ENCODE assay signal across 9 cellular contexts in the genomic region with DNA sequence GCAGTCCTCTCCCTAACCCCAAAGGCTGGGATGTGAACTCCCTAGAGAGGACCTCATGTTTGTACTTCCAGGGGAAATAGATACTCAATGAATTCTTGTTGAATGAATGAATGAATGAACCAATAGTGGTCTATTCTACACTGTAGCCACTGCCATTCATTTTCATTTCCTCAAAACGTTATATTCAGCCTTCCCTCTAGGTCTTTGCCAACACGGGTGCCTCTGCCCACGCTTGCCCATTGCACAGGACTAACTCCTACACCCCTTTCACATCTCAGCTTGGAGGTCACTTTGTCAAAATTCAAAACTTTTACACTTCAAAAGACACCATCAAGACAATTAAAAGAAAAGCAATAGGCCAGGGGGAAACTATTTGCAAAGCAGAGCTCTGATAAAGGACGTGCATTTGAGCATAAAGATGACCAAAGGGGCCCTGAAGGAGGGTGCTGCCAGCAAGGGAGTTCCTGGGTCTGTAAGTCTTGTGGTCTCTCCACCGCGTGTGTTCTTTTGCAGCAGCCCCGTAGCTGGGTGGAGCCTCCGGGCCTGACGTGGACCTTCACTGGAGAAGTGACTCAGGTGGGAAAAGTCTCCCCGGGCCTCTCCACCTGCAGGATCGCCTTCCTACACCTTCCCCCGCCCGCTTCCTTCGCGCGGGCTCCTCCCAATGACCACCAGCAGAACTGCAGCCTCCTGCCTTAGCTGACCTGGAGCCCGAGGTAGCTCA. TPM values are rescaled to one million over a fixed set of nuclear protein-coding genes. Genes with fewer than 3 reads are reported as not detected.
DNase-seq lines count a peak whose midpoint lies in the region; ATAC-seq, FAIRE-seq and TF ChIP-seq lines count a peak whose summit lies in the region.
"Had no signal": no experiment of that assay in that cellular context is flagged by ENCODE, and none has a peak within 500 bp of the region (broad histone marks: within the 10 kb centered on the region; RNA-seq: fewer than 3 reads in every experiment).

No MANE protein-coding gene starts in this region.

- ATAC-seq in HG03159 (IDR thresholded peaks at IDR 0.05; ENCODE audit: unreplicated experiment), result peak; percentile 87
- ATAC-seq in activated naive CD8-positive, alpha-beta T cell treated with anti-CD3 and anti-CD28 coated beads, Interleukin-2, amount 10 ng/mL, durations not matched to agents 7 days and 5 days (ENCODE audit: low read depth), result peak; percentile 72
- ATAC-seq in naive thymus-derived CD8-positive, alpha-beta T cell, result no peak

- no peaks in the 10 kb centered on the region for H3K36me3 Mint-ChIP-seq in activated naive CD8-positive, alpha-beta T cell treated with anti-CD3 and anti-CD28 coated beads, Interleukin-2, amount 10 ng/mL, durations not matched to agents 7 days and 5 days
- no peaks in the 10 kb centered on the region for H3K36me3 Mint-ChIP-seq in naive thymus-derived CD8-positive, alpha-beta T cell

- no peaks in the 10 kb centered on the region for H3K4me1 Mint-ChIP-seq in activated naive CD8-positive, alpha-beta T cell treated with anti-CD3 and anti-CD28 coated beads, Interleukin-2, amount 10 ng/mL, durations not matched to agents 7 days and 5 days
- H3K4me1 Mint-ChIP-seq in naive thymus-derived CD8-positive, alpha-beta T cell, result peaks cover 0 to 3% (median under 1%) of the 10 kb centered on the region in 4 donors

- H3K9me3 Mint-ChIP-seq in activated naive CD8-positive, alpha-beta T cell treated with anti-CD3 and anti-CD28 coated beads, Interleukin-2, amount 10 ng/mL, durations not matched to agents 7 days and 5 days, result no peaks in the 10 kb centered on the region
- peaks cover 0 to 4% (median 0%) of the 10 kb centered on the region in 9 donors for H3K9me3 Mint-ChIP-seq in naive thymus-derived CD8-positive, alpha-beta T cell

- H3K4me3 Mint-ChIP-seq in activated naive CD8-positive, alpha-beta T cell treated with anti-CD3 and anti-CD28 coated beads, Interleukin-2, amount 10 ng/mL, durations not matched to agents 7 days and 5 days, result no peak overlapping the region
- no peak overlapping the region for H3K4me3 Mint-ChIP-seq in naive thymus-derived CD8-positive, alpha-beta T cell

- FAIRE-seq in G401.6 (lab: Jason Lieb, UNC), result peak; percentile 19
- FAIRE-seq: colon had no signal

- POLR2A ChIA-PET in activated naive CD8-positive, alpha-beta T cell treated with anti-CD3 and anti-CD28 coated beads, Interleukin-2, amount 10 ng/mL, durations not matched to agents 7 days and 5 days (lab: Charles Lee), result no interaction called here
- POLR2A ChIA-PET in naive thymus-derived CD8-positive, alpha-beta T cell (lab: Charles Lee), result no interaction called here

- H3K27ac Mint-ChIP-seq in activated naive CD8-positive, alpha-beta T cell treated with anti-CD3 and anti-CD28 coated beads, Interleukin-2, amount 10 ng/mL, durations not matched to agents 7 days and 5 days, result no peak overlapping the region
- no peak overlapping the region for H3K27ac Mint-ChIP-seq in naive thymus-derived CD8-positive, alpha-beta T cell

- peak; percentile 92 for TF ChIP-seq CTCF in 22Rv1 (IDR thresholded peaks at IDR 0.05)

- H3K27me3 Mint-ChIP-seq in activated naive CD8-positive, alpha-beta T cell treated with anti-CD3 and anti-CD28 coated beads, Interleukin-2, amount 10 ng/mL, durations not matched to agents 7 days and 5 days, result peaks cover 5% of the 10 kb centered on the region
- H3K27me3 Mint-ChIP-seq in naive thymus-derived CD8-positive, alpha-beta T cell, result peaks cover 12 to 71% (median 36%) of the 10 kb centered on the region in 5 donors

- H3K27ac ChIP-seq in 22Rv1, result no peak overlapping the region

- DNase-seq in NCI-H510A (lab: John Stamatoyannopoulos, UW) (peak; percentile 68), kidney tubule cell (ENCODE audit: low spot score) (peak; percentile 74), superior temporal gyrus (ENCODE audit: extremely low spot score) (peak; percentile 64)
- DNase-seq in activated naive CD8-positive, alpha-beta T cell treated with anti-CD3 and anti-CD28 coated beads, Interleukin-2, amount 10 ng/mL, durations not matched to agents 7 days and 5 days, result peak; percentile 58
- DNase-seq in naive thymus-derived CD8-positive, alpha-beta T cell, result no peak

RNA-seq across cellular contexts. Expression of a gene that starts 31.5 kb away (rescaled TPM):
- 1 to 10 TPM in 1 of 2 experiments, under 1 TPM in 1; 0.48 to 1.4 TPM for total RNA-seq in activated naive CD8-positive, alpha-beta T cell treated with anti-CD3 and anti-CD28 coated beads, Interleukin-2, amount 10 ng/mL, durations not matched to agents 7 days and 5 days
- under 1 TPM; 0.66 to 0.83 TPM for total RNA-seq in naive thymus-derived CD8-positive, alpha-beta T cell
- under 1 TPM in 2 of 3 donors, not detected in 1; 0.02 to 0.83 TPM for polyA plus RNA-seq in naive thymus-derived CD8-positive, alpha-beta T cell

RNA-seq across cellular contexts. Expression of a gene that starts 57.9 kb away (rescaled TPM):
- not detected for total RNA-seq in activated naive CD8-positive, alpha-beta T cell treated with anti-CD3 and anti-CD28 coated beads, Interleukin-2, amount 10 ng/mL, durations not matched to agents 7 days and 5 days
- total RNA-seq in naive thymus-derived CD8-positive, alpha-beta T cell, result not detected
- polyA plus RNA-seq in naive thymus-derived CD8-positive, alpha-beta T cell, result not detected

Comparison
In these comparisons a context has a peak if more than half of its experiments do, and no peak if none do; other contexts are left out.
1. ATAC-seq: peak in HG03159 (single experiment) and activated naive CD8-positive, alpha-beta T cell treated with anti-CD3 and anti-CD28 coated beads, Interleukin-2, amount 10 ng/mL, durations not matched to agents 7 days and 5 days (single experiment); none in naive thymus-derived CD8-positive, alpha-beta T cell (0 of 2).
2. DNase-seq: peak in NCI-H510A (single experiment), activated naive CD8-positive, alpha-beta T cell treated with anti-CD3 and anti-CD28 coated beads, Interleukin-2, amount 10 ng/mL, durations not matched to agents 7 days and 5 days (single experiment), kidney tubule cell (single experiment) and superior temporal gyrus (single experiment); none in naive thymus-derived CD8-positive, alpha-beta T cell (0 of 10).